In the genomic region with DNA sequence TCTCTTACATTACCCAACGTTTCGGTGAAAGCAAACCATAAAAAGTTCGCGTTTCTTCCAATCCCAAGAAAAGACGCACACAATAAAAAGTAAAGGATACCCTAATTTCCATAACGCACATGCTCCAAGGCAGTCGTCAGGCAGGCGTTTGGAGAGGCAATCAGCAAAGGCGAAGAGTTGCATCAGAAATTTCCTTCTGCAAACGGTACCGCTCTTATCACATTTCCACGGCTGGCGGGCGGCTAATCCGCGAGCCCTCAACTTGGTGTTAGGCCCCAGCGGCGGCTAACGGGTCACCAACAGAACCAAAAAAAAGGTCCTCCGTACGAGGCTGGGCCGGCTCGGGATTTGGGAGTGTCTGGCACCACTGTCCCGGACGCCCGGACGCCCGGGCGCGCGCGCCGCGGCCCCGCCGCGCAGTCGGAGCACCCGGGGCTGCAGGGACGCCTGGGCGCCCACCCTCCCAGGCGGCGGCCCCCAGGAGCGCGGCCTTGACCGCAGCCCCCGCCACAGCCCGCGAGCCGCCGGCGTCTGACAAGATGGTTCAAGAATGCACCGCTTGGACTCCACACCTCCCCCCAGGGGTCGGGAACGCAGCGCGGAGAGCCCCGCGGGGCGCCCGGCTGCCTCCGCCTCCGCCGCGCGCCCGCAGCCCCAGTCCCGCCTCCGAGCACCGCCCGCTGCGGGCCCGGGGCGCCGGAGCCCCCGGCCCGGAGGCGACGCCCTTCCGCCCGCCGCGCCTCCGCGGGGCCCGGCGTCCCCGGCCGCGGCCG, we compare ENCODE assay signal across 1 cellular context.
TF ChIP-seq lines count a peak whose summit lies in the region.

No MANE protein-coding gene starts in this region.

TF ChIP-seq in HEK293, 187 proteins besides CTCF, POLR2A, EP300 and RAD21 (continued from another document):
- TF ChIP-seq, protein P1, sequence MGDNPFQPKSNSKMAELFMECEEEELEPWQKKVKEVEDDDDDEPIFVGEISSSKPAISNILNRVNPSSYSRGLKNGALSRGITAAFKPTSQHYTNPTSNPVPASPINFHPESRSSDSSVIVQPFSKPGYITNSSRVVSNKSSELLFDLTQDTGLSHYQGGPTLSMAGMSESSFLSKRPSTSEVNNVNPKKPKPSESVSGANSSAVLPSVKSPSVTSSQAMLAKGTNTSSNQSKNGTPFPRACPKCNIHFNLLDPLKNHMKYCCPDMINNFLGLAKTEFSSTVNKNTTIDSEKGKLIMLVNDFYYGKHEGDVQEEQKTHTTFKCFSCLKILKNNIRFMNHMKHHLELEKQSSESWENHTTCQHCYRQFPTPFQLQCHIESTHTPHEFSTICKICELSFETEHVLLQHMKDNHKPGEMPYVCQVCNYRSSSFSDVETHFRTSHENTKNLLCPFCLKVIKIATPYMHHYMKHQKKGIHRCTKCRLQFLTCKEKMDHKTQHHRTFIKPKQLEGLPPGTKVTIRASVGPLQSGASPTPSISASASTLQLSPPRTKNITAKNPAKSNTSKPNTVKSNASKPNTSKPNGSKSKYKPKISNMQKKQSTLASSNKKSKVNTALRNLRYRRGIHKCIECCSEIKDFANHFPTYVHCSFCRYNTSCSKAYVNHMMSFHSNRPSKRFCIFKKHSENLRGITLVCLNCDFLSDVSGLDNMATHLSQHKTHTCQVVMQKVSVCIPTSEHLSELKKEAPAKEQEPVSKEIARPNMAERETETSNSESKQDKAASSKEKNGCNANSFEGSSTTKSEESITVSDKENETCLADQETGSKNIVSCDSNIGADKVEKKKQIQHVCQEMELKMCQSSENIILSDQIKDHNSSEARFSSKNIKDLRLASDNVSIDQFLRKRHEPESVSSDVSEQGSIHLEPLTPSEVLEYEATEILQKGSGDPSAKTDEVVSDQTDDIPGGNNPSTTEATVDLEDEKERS (tag by site-specific recombination; IDR thresholded peaks at IDR 0.05) = no peak
- TF ChIP-seq GLIS1 (tag by site-specific recombination; IDR thresholded peaks at IDR 0.05) (peak; percentile 66; the same call in 1 of the 2 replicates), ZNF138 (tag by site-specific recombination; IDR thresholded peaks at IDR 0.05; ENCODE audit: borderline replicate concordance) (no peak), IKZF3 (tag by site-specific recombination; IDR thresholded peaks at IDR 0.05) (no peak), ZBTB8A (tag by site-specific recombination; IDR thresholded peaks at IDR 0.05) (peak; percentile 81), ZNF114 (tag by site-specific recombination; IDR thresholded peaks at IDR 0.05) (no peak), ZNF555 (tag by site-specific recombination; conservative IDR thresholded peaks at IDR 0.05) (no peak), ZIC2 (tag by site-specific recombination; IDR thresholded peaks at IDR 0.05) (peak; percentile 12; the same call in 1 of the 2 replicates), ZBTB17 (tag by site-specific recombination; IDR thresholded peaks at IDR 0.05) (0 out of 2 replicates have a peak, but pooled peaks have one; percentile 26), FEZF1 (tag by site-specific recombination; IDR thresholded peaks at IDR 0.05) (peak; percentile 77), ZNF302 (tag by site-specific recombination; IDR thresholded peaks at IDR 0.05; ENCODE audit: low read depth) (no peak), ZNF132 (tag by site-specific recombination; IDR thresholded peaks at IDR 0.05; ENCODE audit: borderline replicate concordance) (no peak), HOXA7 (CRISPR knock-in tag; IDR thresholded peaks at IDR 0.05; ENCODE audit: borderline replicate concordance) (no peak), KLF7 (tag by site-specific recombination; IDR thresholded peaks at IDR 0.05; ENCODE audit: borderline replicate concordance) (no peak), ZNF600 (tag by site-specific recombination; IDR thresholded peaks at IDR 0.05) (peak; percentile 44; the same call in 1 of the 2 replicates)
- TF ChIP-seq, protein P2, sequence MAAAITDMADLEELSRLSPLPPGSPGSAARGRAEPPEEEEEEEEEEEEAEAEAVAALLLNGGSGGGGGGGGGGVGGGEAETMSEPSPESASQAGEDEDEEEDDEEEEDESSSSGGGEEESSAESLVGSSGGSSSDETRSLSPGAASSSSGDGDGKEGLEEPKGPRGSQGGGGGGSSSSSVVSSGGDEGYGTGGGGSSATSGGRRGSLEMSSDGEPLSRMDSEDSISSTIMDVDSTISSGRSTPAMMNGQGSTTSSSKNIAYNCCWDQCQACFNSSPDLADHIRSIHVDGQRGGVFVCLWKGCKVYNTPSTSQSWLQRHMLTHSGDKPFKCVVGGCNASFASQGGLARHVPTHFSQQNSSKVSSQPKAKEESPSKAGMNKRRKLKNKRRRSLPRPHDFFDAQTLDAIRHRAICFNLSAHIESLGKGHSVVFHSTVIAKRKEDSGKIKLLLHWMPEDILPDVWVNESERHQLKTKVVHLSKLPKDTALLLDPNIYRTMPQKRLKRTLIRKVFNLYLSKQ (tag by site-specific recombination; IDR thresholded peaks at IDR 0.05; ENCODE audit: borderline replicate concordance) = no peak
- TF ChIP-seq, protein P3, sequence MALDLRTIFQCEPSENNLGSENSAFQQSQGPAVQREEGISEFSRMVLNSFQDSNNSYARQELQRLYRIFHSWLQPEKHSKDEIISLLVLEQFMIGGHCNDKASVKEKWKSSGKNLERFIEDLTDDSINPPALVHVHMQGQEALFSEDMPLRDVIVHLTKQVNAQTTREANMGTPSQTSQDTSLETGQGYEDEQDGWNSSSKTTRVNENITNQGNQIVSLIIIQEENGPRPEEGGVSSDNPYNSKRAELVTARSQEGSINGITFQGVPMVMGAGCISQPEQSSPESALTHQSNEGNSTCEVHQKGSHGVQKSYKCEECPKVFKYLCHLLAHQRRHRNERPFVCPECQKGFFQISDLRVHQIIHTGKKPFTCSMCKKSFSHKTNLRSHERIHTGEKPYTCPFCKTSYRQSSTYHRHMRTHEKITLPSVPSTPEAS (tag by site-specific recombination; IDR thresholded peaks at IDR 0.05) = 0 out of 2 replicates have a peak, but pooled peaks have one; percentile 12
- TF ChIP-seq, protein P4, sequence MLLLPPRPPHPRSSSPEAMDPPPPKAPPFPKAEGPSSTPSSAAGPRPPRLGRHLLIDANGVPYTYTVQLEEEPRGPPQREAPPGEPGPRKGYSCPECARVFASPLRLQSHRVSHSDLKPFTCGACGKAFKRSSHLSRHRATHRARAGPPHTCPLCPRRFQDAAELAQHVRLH (tag by site-specific recombination; IDR thresholded peaks at IDR 0.05) = no peak
- TF ChIP-seq, protein P5, sequence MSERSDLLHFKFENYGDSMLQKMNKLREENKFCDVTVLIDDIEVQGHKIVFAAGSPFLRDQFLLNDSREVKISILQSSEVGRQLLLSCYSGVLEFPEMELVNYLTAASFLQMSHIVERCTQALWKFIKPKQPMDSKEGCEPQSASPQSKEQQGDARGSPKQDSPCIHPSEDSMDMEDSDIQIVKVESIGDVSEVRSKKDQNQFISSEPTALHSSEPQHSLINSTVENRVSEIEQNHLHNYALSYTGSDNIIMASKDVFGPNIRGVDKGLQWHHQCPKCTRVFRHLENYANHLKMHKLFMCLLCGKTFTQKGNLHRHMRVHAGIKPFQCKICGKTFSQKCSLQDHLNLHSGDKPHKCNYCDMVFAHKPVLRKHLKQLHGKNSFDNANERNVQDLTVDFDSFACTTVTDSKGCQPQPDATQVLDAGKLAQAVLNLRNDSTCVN (tag by site-specific recombination; optimal IDR thresholded peaks at IDR 0.05) = peak; percentile 45
